15 cellular contexts compared by ENCODE assay signal in the genomic region with DNA sequence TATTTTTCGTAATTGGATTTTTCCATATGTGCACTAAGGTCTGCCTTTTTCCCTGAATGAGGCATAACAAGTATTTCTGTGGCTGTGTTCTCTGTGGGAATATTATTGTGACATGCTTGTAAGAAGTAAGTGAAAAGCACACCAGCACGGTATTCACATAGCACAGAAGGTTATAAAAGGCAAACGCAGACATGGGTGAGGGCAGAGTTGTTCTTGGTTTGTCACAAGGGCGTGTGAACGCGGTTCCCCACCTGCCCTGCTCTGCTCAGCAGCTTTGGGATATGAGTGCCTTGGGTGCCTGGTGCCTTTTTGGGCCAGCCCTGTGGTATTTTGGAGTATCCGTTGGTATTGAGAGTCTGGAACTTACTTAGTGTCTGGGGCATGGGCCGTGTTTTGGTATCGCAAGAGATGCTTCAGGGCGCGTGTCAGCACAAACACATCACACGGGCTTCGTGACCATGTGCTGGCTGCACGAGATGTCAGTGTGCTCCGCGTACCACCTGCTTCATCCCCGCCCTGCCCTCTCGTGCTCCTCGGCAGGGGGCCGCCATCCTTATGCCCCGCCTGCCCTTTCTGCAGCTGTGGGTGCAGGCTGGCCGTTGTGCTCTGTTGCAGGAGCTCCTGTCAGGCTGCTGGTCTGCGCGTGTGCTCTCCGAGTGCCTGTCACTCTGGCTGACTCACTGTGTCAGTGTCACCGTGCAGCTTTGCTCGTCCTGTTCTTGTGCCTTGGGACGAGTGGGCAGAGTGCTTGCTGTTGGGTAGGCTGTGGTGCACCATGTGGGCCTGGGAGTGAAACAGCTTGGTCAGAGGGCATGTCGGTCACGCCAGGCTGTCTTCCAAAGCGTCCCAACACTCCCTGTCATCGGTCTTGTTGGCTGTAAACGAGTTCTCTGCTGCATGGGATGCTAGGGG. TPM values are rescaled to one million over a fixed set of nuclear protein-coding genes. Genes with fewer than 3 reads are reported as not detected.
DNase-seq lines count a peak whose midpoint lies in the region; ATAC-seq and TF ChIP-seq lines count a peak whose summit lies in the region.
"Had no signal": no experiment of that assay in that cellular context is flagged by ENCODE, and none has a peak within 500 bp of the region (broad histone marks: within the 10 kb centered on the region; RNA-seq: fewer than 3 reads in every experiment).

No MANE protein-coding gene starts in this region.

- peak overlapping the region in 2 of 4 donors; percentile 26 to 41 for H3K27ac ChIP-seq in gastrocnemius medialis
- H3K27ac ChIP-seq: 22Rv1 had no signal

- in situ Hi-C loops in gastrocnemius medialis (cut with MboI; ENCODE audit: low sequenced_read_pairs in 4 of 4) = no loop called here

- no peaks in the 10 kb centered on the region for H3K9me3 ChIP-seq in gastrocnemius medialis
- H3K9me3 ChIP-seq: SK-N-SH, thoracic aorta had no signal

- ATAC-seq in activated naive CD8-positive, alpha-beta T cell treated with anti-CD3 and anti-CD28 coated beads, Interleukin-2, amount 50 U/mL, for 24 hours = peak; percentile 50
- peak; percentile 47 to 72 for ATAC-seq in gastrocnemius medialis
- no peak for ATAC-seq in GM18867 (IDR thresholded peaks at IDR 0.05; ENCODE audit: unreplicated experiment)

- no peak overlapping the region for H3K4me3 Mint-ChIP-seq in activated naive CD8-positive, alpha-beta T cell treated with anti-CD3 and anti-CD28 coated beads, Interleukin-2, amount 50 U/mL, for 24 hours
- H3K4me3 Mint-ChIP-seq: activated CD4-positive, alpha-beta T cell treated with anti-CD3 and anti-CD28 coated beads, Interleukin-2, amount 10 ng/mL, durations not matched to agents 24 days and 14 days had no signal

- H3K36me3 Mint-ChIP-seq in activated naive CD8-positive, alpha-beta T cell treated with anti-CD3 and anti-CD28 coated beads, Interleukin-2, amount 50 U/mL, for 24 hours (ENCODE audit: low read depth) = peaks cover 9% of the 10 kb centered on the region

- no peaks in the 10 kb centered on the region for H3K36me3 ChIP-seq in gastrocnemius medialis
- H3K36me3 ChIP-seq: thoracic aorta had no signal

- H3K4me3 ChIP-seq in gastrocnemius medialis = no peak overlapping the region
- H3K4me3 ChIP-seq: thoracic aorta had no signal

- no peak for TF ChIP-seq POLR2A in gastrocnemius medialis (IDR thresholded peaks at IDR 0.05)

- no peaks in the 10 kb centered on the region for H3K9me3 Mint-ChIP-seq in activated naive CD8-positive, alpha-beta T cell treated with anti-CD3 and anti-CD28 coated beads, Interleukin-2, amount 50 U/mL, for 24 hours
- H3K9me3 Mint-ChIP-seq: activated CD4-positive, alpha-beta T cell treated with anti-CD3 and anti-CD28 coated beads, Interleukin-2, amount 10 ng/mL, durations not matched to agents 24 days and 14 days had no signal

- peaks cover 86% of the 10 kb centered on the region for H3K4me1 Mint-ChIP-seq in activated naive CD8-positive, alpha-beta T cell treated with anti-CD3 and anti-CD28 coated beads, Interleukin-2, amount 50 U/mL, for 24 hours

- intact Hi-C loops in gastrocnemius medialis (cut with DNase I; ENCODE audit: low total_unique reads) = no loop called here

- H3K27me3 ChIP-seq in gastrocnemius medialis = no peaks in the 10 kb centered on the region

- H3K27me3 Mint-ChIP-seq in activated naive CD8-positive, alpha-beta T cell treated with anti-CD3 and anti-CD28 coated beads, Interleukin-2, amount 50 U/mL, for 24 hours = no peaks in the 10 kb centered on the region
- H3K27me3 Mint-ChIP-seq: activated CD4-positive, alpha-beta T cell treated with anti-CD3 and anti-CD28 coated beads, Interleukin-2, amount 10 ng/mL, durations not matched to agents 24 days and 14 days had no signal

- TF ChIP-seq CTCF in gastrocnemius medialis (IDR thresholded peaks at IDR 0.05 in 4 of 5, conservative IDR thresholded peaks at IDR 0.05 in 1 of 5) = no peak

- DNase-seq in NCI-H187 (lab: John Stamatoyannopoulos, UW) (peak; percentile 29 to 50), NCI-H187 treated with DMSO at 0.1 percent for 48 hours (lab: John Stamatoyannopoulos, UW) (no peak), kidney tubule cell (ENCODE audit: low spot score) (peak; percentile 23), gastrocnemius medialis (peak in 1 of 2 donors; percentile 42), COR-L47 (lab: John Stamatoyannopoulos, UW) (no peak)
- DNase-seq in activated naive CD8-positive, alpha-beta T cell treated with anti-CD3 and anti-CD28 coated beads, Interleukin-2, amount 50 U/mL, for 24 hours = no peak
- no peak for DNase-seq in activated CD8-positive, alpha-beta memory T cell treated with anti-CD3 and anti-CD28 coated beads, Interleukin-2, amount 50 U/mL, for 48 hours
- DNase-seq: activated CD4-positive, alpha-beta T cell treated with anti-CD3 and anti-CD28 coated beads, Interleukin-2, amount 10 ng/mL, durations not matched to agents 24 days and 14 days; effector CD8-positive, alpha-beta T cell; Karpas-422; SK-N-SH; stimulated activated CD4-positive, alpha-beta T cell treated with anti-CD3 and anti-CD28 coated beads, Interleukin-4, amount 100 ng/mL, for 24 hours had no signal

- H3K4me1 ChIP-seq in gastrocnemius medialis = peaks cover 62 to 79% of the 10 kb centered on the region in 2 donors

- H3K27ac Mint-ChIP-seq in activated naive CD8-positive, alpha-beta T cell treated with anti-CD3 and anti-CD28 coated beads, Interleukin-2, amount 50 U/mL, for 24 hours = peak overlapping the region; percentile 13
- H3K27ac Mint-ChIP-seq: activated CD4-positive, alpha-beta T cell treated with anti-CD3 and anti-CD28 coated beads, Interleukin-2, amount 10 ng/mL, durations not matched to agents 24 days and 14 days had no signal

RNA-seq across cellular contexts. Expression of a gene that starts 15.0 kb away (rescaled TPM):
- total RNA-seq in gastrocnemius medialis = 10 to 100 TPM in 3 of 4 donors, 1 to 10 TPM in 1; 7.8 to 32.2 (median 22.4) TPM

RNA-seq across cellular contexts. Expression of a gene that starts 48.5 kb away (rescaled TPM):
- 10 to 100 TPM; 12.1 to 26.2 (median 17.3) TPM for total RNA-seq in gastrocnemius medialis

Comparison
In these comparisons a context has a peak if more than half of its experiments do, and no peak if none do; other contexts are left out.
1. DNase-seq: peak in NCI-H187 (2 of 2) and kidney tubule cell (single experiment); none in NCI-H187 treated with DMSO at 0.1 percent for 48 hours (single experiment), activated naive CD8-positive, alpha-beta T cell treated with anti-CD3 and anti-CD28 coated beads, Interleukin-2, amount 50 U/mL, for 24 hours (single experiment), activated CD8-positive, alpha-beta memory T cell treated with anti-CD3 and anti-CD28 coated beads, Interleukin-2, amount 50 U/mL, for 48 hours (single experiment) and COR-L47 (single experiment).